Comparison of ENCODE assay signal across 23 cellular contexts in genomic region chr5:2254880-2255750, GRCh38.
DNase-seq lines count a peak whose midpoint lies in the region; ATAC-seq and TF ChIP-seq lines count a peak whose summit lies in the region.
"Had no signal": no experiment of that assay in that cellular context is flagged by ENCODE, and none has a peak within 500 bp of the region (broad histone marks: within the 10 kb centered on the region; RNA-seq: fewer than 3 reads in every experiment).

No MANE protein-coding gene starts in this region.

- no peak overlapping the region for H3K18ac ChIP-seq in mesenchymal stem cell (ENCODE audit: low read depth in 1 of 2, low read length in 2 of 2)

- H4K8ac ChIP-seq in mesenchymal stem cell (ENCODE audit: low read length), result no peak overlapping the region

- no peak for ATAC-seq in stimulated activated memory B cell treated with anti-CD40 and anti-IgM and Interleukin-4, amounts not matched to agents 10 μg/mL and 1 μg/mL and 100 μg/mL, for 72 hours
- ATAC-seq in omental fat pad (ENCODE audit: low FRiP score), result no peak
- ATAC-seq: PC-3, Right ventricle myocardium inferior, SK-N-SH treated with all-trans-retinoic acid at 6 μM for 48 hours had no signal

- H3K14ac ChIP-seq in mesenchymal stem cell (ENCODE audit: low read length in 2 of 2), result no peak overlapping the region

- no peak overlapping the region for H2BK12ac ChIP-seq in mesenchymal stem cell (ENCODE audit: low read length in 2 of 2)

- H3K4me3 ChIP-seq in HEK293 (ENCODE audit: low read depth, low read length), result no peak overlapping the region
- H3K4me3 ChIP-seq in mesenchymal stem cell (ENCODE audit: insufficient read depth in 1 of 2, low read depth in 1 of 2, low read length in 2 of 2), result no peak overlapping the region
- H3K4me3 ChIP-seq in spleen, result no peak overlapping the region
- H3K4me3 ChIP-seq: GM23248, HAP-1, MG63, SJCRH30 had no signal

- H3K23ac ChIP-seq in mesenchymal stem cell (ENCODE audit: low read length in 2 of 2), result no peak overlapping the region

- no peak overlapping the region for H2BK120ac ChIP-seq in mesenchymal stem cell (ENCODE audit: low read depth, low read length)

- POLR2A ChIA-PET in HEK293 (lab: Yijun Ruan, JAX), result no interaction called here

- H3K27ac ChIP-seq in HEK293 (ENCODE audit: extremely low read depth, low read depth, low read length), result no peak overlapping the region
- no peak overlapping the region for H3K27ac ChIP-seq in mesenchymal stem cell (ENCODE audit: low read length, poor library complexity, severe bottlenecking)
- H3K27ac ChIP-seq in spleen, result no peak overlapping the region
- H3K27ac ChIP-seq: GM23248, HL-60, SJCRH30 had no signal

- no peaks in the 10 kb centered on the region for H3K36me3 Mint-ChIP-seq in chondrocyte (ENCODE audit: low read depth)
- no peaks in the 10 kb centered on the region for H3K36me3 Mint-ChIP-seq in stimulated activated memory B cell treated with anti-CD40 and anti-IgM and Interleukin-4, amounts not matched to agents 10 μg/mL and 1 μg/mL and 100 μg/mL, for 72 hours

- no peak overlapping the region for H3K4me2 ChIP-seq in mesenchymal stem cell (ENCODE audit: low read length, poor library complexity, severe bottlenecking)

- H2BK5ac ChIP-seq in mesenchymal stem cell (ENCODE audit: low read depth, low read length, poor library complexity, severe bottlenecking), result no peak overlapping the region

- intact Hi-C loops in spleen (cut with DNase I; ENCODE audit: low total_unique reads), result no loop called here

- H3K4me1 Mint-ChIP-seq in chondrocyte (ENCODE audit: low read depth), result no peaks in the 10 kb centered on the region
- H3K4me1 Mint-ChIP-seq in stimulated activated memory B cell treated with anti-CD40 and anti-IgM and Interleukin-4, amounts not matched to agents 10 μg/mL and 1 μg/mL and 100 μg/mL, for 72 hours, result no peaks in the 10 kb centered on the region

- CTCF ChIA-PET in HEK293 (lab: Yijun Ruan, JAX), result no interaction called here

- no peak overlapping the region for H2AK5ac ChIP-seq in mesenchymal stem cell (ENCODE audit: low read length, severe bottlenecking)

- H3K27ac Mint-ChIP-seq in chondrocyte (ENCODE audit: unreplicated experiment), result no peak overlapping the region
- no peak overlapping the region for H3K27ac Mint-ChIP-seq in stimulated activated memory B cell treated with anti-CD40 and anti-IgM and Interleukin-4, amounts not matched to agents 10 μg/mL and 1 μg/mL and 100 μg/mL, for 72 hours

- H2BK15ac ChIP-seq in mesenchymal stem cell (ENCODE audit: low read depth, poor library complexity, severe bottlenecking), result no peak overlapping the region

- WGBS in mesenchymal stem cell, result 89% methylated on average over 19 of the region's 22 CpGs
- WGBS in spleen, 5 donors, result 84 to 91% (median 88%) methylated on average over 19 to 22 of the region's 22 CpGs

- no peaks in the 10 kb centered on the region for H3K9me3 ChIP-seq in HEK293 (ENCODE audit: control insufficient read depth, insufficient read depth, low read depth, low read length)
- no peaks in the 10 kb centered on the region for H3K9me3 ChIP-seq in mesenchymal stem cell (ENCODE audit: control insufficient read depth, low read length)
- no peaks in the 10 kb centered on the region for H3K9me3 ChIP-seq in spleen
- H3K9me3 ChIP-seq: HAP-1, MG63, SJCRH30 had no signal

- no peak overlapping the region for H3K4ac ChIP-seq in mesenchymal stem cell (ENCODE audit: low read depth in 1 of 2, low read length in 2 of 2)

- no peak for TF ChIP-seq CTCF in HEK293 (tag by site-specific recombination; IDR thresholded peaks at IDR 0.05)
- TF ChIP-seq CTCF in chondrocyte (IDR thresholded peaks at IDR 0.05), result no peak
- TF ChIP-seq CTCF in spleen (IDR thresholded peaks at IDR 0.05 in 8 of 11, conservative IDR thresholded peaks at IDR 0.05 in 3 of 11), result no peak
- no peak for TF ChIP-seq CTCF in omental fat pad (IDR thresholded peaks at IDR 0.05)

- H3K36me3 ChIP-seq in HEK293 (ENCODE audit: control insufficient read depth in 2 of 2, insufficient read depth in 1 of 2, low read length in 2 of 2) (no peaks in the 10 kb centered on the region), mesenchymal stem cell (ENCODE audit: control insufficient read depth in 1 of 2, insufficient read depth in 2 of 2, low read depth in 1 of 2, low read length in 2 of 2) (no peaks in the 10 kb centered on the region), spleen (no peaks in the 10 kb centered on the region)
- H3K36me3 ChIP-seq: HAP-1, MG63, SJCRH30 had no signal

- peak overlapping the region; percentile 8 for H2AFZ ChIP-seq in mesenchymal stem cell (ENCODE audit: low read depth, low read length)
- H2AFZ ChIP-seq: GM23248 had no signal

- no peak overlapping the region for H3K4me3 Mint-ChIP-seq in chondrocyte (ENCODE audit: unreplicated experiment)
- H3K4me3 Mint-ChIP-seq in stimulated activated memory B cell treated with anti-CD40 and anti-IgM and Interleukin-4, amounts not matched to agents 10 μg/mL and 1 μg/mL and 100 μg/mL, for 72 hours, result no peak overlapping the region

- no peaks in the 10 kb centered on the region for H3K79me1 ChIP-seq in mesenchymal stem cell (replicated peaks; ENCODE audit: low read length, poor library complexity, severe bottlenecking)

- DNase-seq in chondrocyte (ENCODE audit: low spot score), result peak; percentile 83
- no peak for DNase-seq in mesenchymal stem cell
- DNase-seq in ureter (ENCODE audit: low spot score), result peak; percentile 22
- no peak for DNase-seq in spleen
- DNase-seq in omental fat pad (ENCODE audit: low spot score), result no peak
- DNase-seq: GM23248; KBM-7; MG63; NCI-H1105 treated with DMSO at 0.1 percent for 48 hours; NCI-H146; NCI-H2029; NCI-H446; NCI-H524 treated with DMSO at 0.1 percent for 48 hours; NCI-H774; NK-92 treated with Interleukin-12 subunit alpha and Interleukin-12 subunit beta, amount 100 ng/mL, for 24 hours; PC-3; SJCRH30 had no signal

- TF ChIP-seq POLR2A in spleen (IDR thresholded peaks at IDR 0.05), result no peak

- no peak overlapping the region for H4K91ac ChIP-seq in mesenchymal stem cell (ENCODE audit: low read length)

- peaks cover 0 to 2% of the 10 kb centered on the region in 2 experiments for H3K27me3 ChIP-seq in mesenchymal stem cell (ENCODE audit: control insufficient read depth in 1 of 2, insufficient read depth in 1 of 2, low read length in 2 of 2)
- H3K27me3 ChIP-seq in spleen (replicated peaks in 1 of 7), result no peaks in the 10 kb centered on the region
- H3K27me3 ChIP-seq: MG63, SJCRH30 had no signal

- peaks cover 2% of the 10 kb centered on the region for H3K27me3 Mint-ChIP-seq in chondrocyte (ENCODE audit: low read depth)
- H3K27me3 Mint-ChIP-seq in stimulated activated memory B cell treated with anti-CD40 and anti-IgM and Interleukin-4, amounts not matched to agents 10 μg/mL and 1 μg/mL and 100 μg/mL, for 72 hours, result no peaks in the 10 kb centered on the region

- no peak overlapping the region for H3K9ac ChIP-seq in mesenchymal stem cell (ENCODE audit: low read length)
- H3K9ac ChIP-seq: GM23248 had no signal

- H3K4me1 ChIP-seq in HEK293 (ENCODE audit: control insufficient read depth, insufficient read depth, low read length) (no peaks in the 10 kb centered on the region), mesenchymal stem cell (ENCODE audit: control insufficient read depth, insufficient read depth, low read depth, low read length) (no peaks in the 10 kb centered on the region), spleen (no peaks in the 10 kb centered on the region)
- H3K4me1 ChIP-seq: HAP-1, SJCRH30 had no signal

- no peaks in the 10 kb centered on the region for H3K9me3 Mint-ChIP-seq in chondrocyte (ENCODE audit: low read depth)
- H3K9me3 Mint-ChIP-seq in stimulated activated memory B cell treated with anti-CD40 and anti-IgM and Interleukin-4, amounts not matched to agents 10 μg/mL and 1 μg/mL and 100 μg/mL, for 72 hours, result peaks cover 6% of the 10 kb centered on the region

TF ChIP-seq in HEK293, 187 proteins besides CTCF, POLR2A, EP300 and RAD21:
- TF ChIP-seq ZNF558 (tag by site-specific recombination; IDR thresholded peaks at IDR 0.05), result no peak
- TF ChIP-seq ZSCAN4 (tag by site-specific recombination; IDR thresholded peaks at IDR 0.05), result peak; percentile 55; the same call in 1 of the 2 replicates

Comparison
In these comparisons a context has a peak if more than half of its experiments do, and no peak if none do; other contexts are left out.
1. DNase-seq: peak in chondrocyte (single experiment) and ureter (single experiment); none in mesenchymal stem cell (single experiment), spleen (single experiment) and omental fat pad (single experiment).